1 cellular context compared by ENCODE assay signal in the genomic region with DNA sequence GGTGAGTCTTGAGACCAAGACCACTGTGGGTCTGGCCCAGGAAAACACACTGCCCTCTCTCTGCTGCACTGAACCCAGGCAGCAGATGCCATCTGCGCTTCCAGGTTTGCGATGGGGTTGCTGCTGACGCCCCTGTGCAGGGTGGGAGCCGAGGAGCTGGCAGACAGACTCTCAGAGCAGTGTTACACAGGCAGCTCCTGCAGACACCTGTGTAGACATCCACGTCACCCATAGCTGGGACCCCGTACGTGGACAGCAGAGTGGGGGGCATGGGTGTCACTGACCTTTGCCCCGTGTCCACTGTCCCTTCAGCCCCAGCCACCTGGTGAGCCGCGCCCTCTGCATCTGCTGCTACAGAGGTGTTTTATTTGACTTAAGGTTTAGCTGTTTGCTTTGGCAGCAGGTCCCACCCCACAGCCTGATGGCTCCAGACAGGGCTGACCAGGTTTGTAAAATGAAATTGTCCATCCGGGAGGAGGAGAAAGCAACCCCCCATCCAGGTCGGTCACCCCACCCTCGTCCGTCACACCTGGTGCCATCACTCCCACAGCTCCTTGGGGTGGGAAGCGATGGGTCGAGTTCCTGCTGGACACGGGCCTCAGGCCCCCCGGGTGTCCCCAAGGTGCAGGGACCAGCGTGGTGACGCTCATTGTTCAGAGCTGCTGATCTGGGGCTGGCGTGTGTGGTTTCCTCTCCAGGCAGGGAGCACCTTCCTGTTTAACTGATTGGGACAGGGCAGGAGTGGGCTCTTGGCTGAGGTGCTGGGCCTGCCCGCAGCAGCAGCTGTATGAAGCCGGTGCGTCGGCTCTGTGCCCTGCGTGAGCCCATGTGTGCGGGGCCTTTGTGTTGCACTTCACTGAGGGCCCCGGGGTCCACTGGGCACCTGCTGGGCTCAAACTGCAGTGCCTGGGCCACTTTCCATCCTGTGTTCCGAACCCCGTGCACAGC.
TF ChIP-seq lines count a peak whose summit lies in the region.

No MANE protein-coding gene starts in this region.

TF ChIP-seq in H1, 55 proteins besides CTCF, POLR2A, EP300 and RAD21:
- TF ChIP-seq RNF2 (IDR thresholded peaks at IDR 0.05; ENCODE audit: borderline replicate concordance, low read depth, low read length, missing control alignments, poor library complexity, severe bottlenecking) (no peak), EGR1 (IDR thresholded peaks at IDR 0.05; ENCODE audit: borderline replicate concordance, low read depth, low read length) (no peak), PHF8 (conservative IDR thresholded peaks at IDR 0.05; ENCODE audit: low read depth, low read length) (no peak), ASH2L (IDR thresholded peaks at IDR 0.05; ENCODE audit: low read length) (no peak), CTBP2 (IDR thresholded peaks at IDR 0.05; ENCODE audit: borderline replicate concordance, insufficient read depth, insufficient read length, low read length) (no peak), CBX8 (IDR thresholded peaks at IDR 0.05; ENCODE audit: borderline replicate concordance, low read depth, low read length) (no peak), NANOG (IDR thresholded peaks at IDR 0.05; ENCODE audit: insufficient read depth, low read depth, low read length, poor library complexity, severe bottlenecking) (no peak), SRF (IDR thresholded peaks at IDR 0.05; ENCODE audit: low read depth, low read length) (no peak)
- TF ChIP-seq, protein P1, sequence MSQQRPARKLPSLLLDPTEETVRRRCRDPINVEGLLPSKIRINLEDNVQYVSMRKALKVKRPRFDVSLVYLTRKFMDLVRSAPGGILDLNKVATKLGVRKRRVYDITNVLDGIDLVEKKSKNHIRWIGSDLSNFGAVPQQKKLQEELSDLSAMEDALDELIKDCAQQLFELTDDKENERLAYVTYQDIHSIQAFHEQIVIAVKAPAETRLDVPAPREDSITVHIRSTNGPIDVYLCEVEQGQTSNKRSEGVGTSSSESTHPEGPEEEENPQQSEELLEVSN (IDR thresholded peaks at IDR 0.05), result no peak
TF ChIP-seq in H1: peak in this region for 0.
